9 cellular contexts compared by ENCODE assay signal in genomic region chr9:72577212-72577753, GRCh38. TPM values are rescaled to one million over a fixed set of nuclear protein-coding genes. Genes with fewer than 3 reads are reported as not detected.
DNase-seq lines count a peak whose midpoint lies in the region; ATAC-seq and TF ChIP-seq lines count a peak whose summit lies in the region.
"Had no signal": no experiment of that assay in that cellular context is flagged by ENCODE, and none has a peak within 500 bp of the region (broad histone marks: within the 10 kb centered on the region; RNA-seq: fewer than 3 reads in every experiment).

No MANE protein-coding gene starts in this region.

- no peaks in the 10 kb centered on the region for H4K20me1 ChIP-seq in MM.1S (ENCODE audit: insufficient read depth, low read length)

- no peaks in the 10 kb centered on the region for H3K27me3 ChIP-seq in MM.1S (replicated peaks; ENCODE audit: insufficient read depth, low read length)
- H3K27me3 ChIP-seq: BE2C had no signal

- H3K4me3 ChIP-seq in choroid plexus epithelial cell (ENCODE audit: low read depth, low read length) = no peak overlapping the region
- no peak overlapping the region for H3K4me3 ChIP-seq in MM.1S (ENCODE audit: low read length)

- no peaks in the 10 kb centered on the region for H3K4me1 ChIP-seq in MM.1S (ENCODE audit: low read length)
- H3K4me1 ChIP-seq: BE2C had no signal

- no peak overlapping the region for H3K27ac ChIP-seq in MM.1S (ENCODE audit: low read length)

- DNase-seq in Right ventricle myocardium inferior (ENCODE audit: missing footprints) (no peak), cardiac septum (ENCODE audit: low spot score) (no peak), choroid plexus epithelial cell (ENCODE audit: low read depth) (peak; percentile 72), lung microvascular endothelial cell (ENCODE audit: low read depth in 2 of 2) (peak; percentile 91), MM.1S (no peak)
- no peak for DNase-seq in activated CD4-positive, alpha-beta T cell treated with anti-CD3 and anti-CD28 coated beads for 48 hours
- DNase-seq: BE2C had no signal

- no peaks in the 10 kb centered on the region for H3F3A ChIP-seq in MM.1S (ENCODE audit: insufficient read depth, low read length)

- no peaks in the 10 kb centered on the region for H3K36me3 ChIP-seq in MM.1S (replicated peaks; ENCODE audit: insufficient read depth, low read length)
- H3K36me3 ChIP-seq: BE2C had no signal

- no peaks in the 10 kb centered on the region for H3K9me3 ChIP-seq in MM.1S (replicated peaks; ENCODE audit: insufficient read depth, low read length)
- H3K9me3 ChIP-seq: BE2C had no signal

- intact Hi-C loops in Right ventricle myocardium inferior (cut with DNase I) = loop anchor here (2.0 to 5.0 kb wide), 2 partner anchors 50 to 212 kb away; partner anchors contain the start of gene ZFAND5
- intact Hi-C loops in cardiac septum (cut with DNase I) = loop anchor here (5.0 kb wide), 2 partner anchors 50 to 210 kb away; partner anchors contain the start of gene ZFAND5

- ATAC-seq in Right ventricle myocardium inferior = peak; percentile 75
- no peak for ATAC-seq in HG02885 (IDR thresholded peaks at IDR 0.05; ENCODE audit: poor library complexity, unreplicated experiment)
- no peak for ATAC-seq in HG03378 (IDR thresholded peaks at IDR 0.05; ENCODE audit: unreplicated experiment)

- no peak for TF ChIP-seq CTCF in choroid plexus epithelial cell (conservative IDR thresholded peaks at IDR 0.05; ENCODE audit: low read depth, low read length)
- no peak for TF ChIP-seq CTCF in MM.1S (IDR thresholded peaks at IDR 0.05; ENCODE audit: low read length)

- no peaks in the 10 kb centered on the region for H3K9me2 ChIP-seq in MM.1S (replicated peaks; ENCODE audit: insufficient read depth, low read length)

- no peak overlapping the region for H3K4me2 ChIP-seq in MM.1S (ENCODE audit: low read depth, low read length)

- no peak overlapping the region for H3K9ac ChIP-seq in MM.1S (ENCODE audit: low read length)

- no peaks in the 10 kb centered on the region for H3K79me2 ChIP-seq in MM.1S (ENCODE audit: low read length)

- no peak overlapping the region for H2AFZ ChIP-seq in MM.1S (ENCODE audit: low read length)

RNA-seq across cellular contexts. Expression of gene TMC1, which starts 55.9 kb away (rescaled TPM):
- total RNA-seq in Right ventricle myocardium inferior = not detected
- total RNA-seq in cardiac septum = 0.27 TPM
- total RNA-seq in lung microvascular endothelial cell = 0.20 and 0.22 TPM in 2 replicates

Comparison
In these comparisons a context has a peak if more than half of its experiments do, and no peak if none do; other contexts are left out.
1. DNase-seq: peak in choroid plexus epithelial cell (single experiment) and lung microvascular endothelial cell (2 of 2); none in Right ventricle myocardium inferior (single experiment), cardiac septum (single experiment), MM.1S (single experiment) and activated CD4-positive, alpha-beta T cell treated with anti-CD3 and anti-CD28 coated beads for 48 hours (single experiment).